10 cellular contexts compared by ENCODE assay signal in the genomic region with DNA sequence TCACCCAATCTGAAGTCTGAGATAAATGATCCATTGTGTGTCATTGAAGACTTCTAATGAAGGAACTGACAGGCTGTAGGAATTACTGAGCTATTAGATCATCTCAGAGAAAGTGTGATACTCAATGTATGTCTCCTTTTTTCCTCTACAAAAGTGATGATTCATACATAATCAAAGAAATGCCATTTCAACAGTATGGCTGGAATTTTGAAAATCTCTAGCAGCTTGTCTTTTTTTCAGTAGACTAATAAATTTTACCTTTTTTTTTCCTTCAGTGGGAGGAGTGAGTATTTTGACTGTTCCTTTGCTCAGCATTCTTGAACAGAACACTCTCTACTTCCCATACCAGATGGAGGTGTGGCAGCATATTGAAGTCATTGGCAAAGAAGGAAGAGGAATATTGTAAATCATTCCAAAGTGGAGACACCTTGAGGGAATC.
DNase-seq lines count a peak whose midpoint lies in the region; ATAC-seq, FAIRE-seq and TF ChIP-seq lines count a peak whose summit lies in the region.
"Had no signal": no experiment of that assay in that cellular context is flagged by ENCODE, and none has a peak within 500 bp of the region (broad histone marks: within the 10 kb centered on the region; RNA-seq: fewer than 3 reads in every experiment).

No MANE protein-coding gene starts in this region.

- H3K9me3 ChIP-seq in keratinocyte (ENCODE audit: control insufficient read depth, low read depth, low read length) = no peaks in the 10 kb centered on the region
- H3K9me3 ChIP-seq: suprapubic skin had no signal

- no peak overlapping the region for H3K4me3 ChIP-seq in HFF-Myc (replicated peaks; ENCODE audit: low read depth, low read length)
- H3K4me3 ChIP-seq in keratinocyte (ENCODE audit: control insufficient read depth in 2 of 3, extremely low read depth in 1 of 3, insufficient read depth in 2 of 3, low read depth in 1 of 3, low read length in 3 of 3) = peak overlapping the region in 1 of 3 experiments; percentile 19
- H3K4me3 ChIP-seq: suprapubic skin had no signal

- H3K27ac ChIP-seq in keratinocyte (ENCODE audit: control insufficient read depth, insufficient read depth, low read length) = no peak overlapping the region
- H3K27ac ChIP-seq: suprapubic skin had no signal

- TF ChIP-seq CTCF in HFF-Myc (IDR thresholded peaks at IDR 0.05; ENCODE audit: low read depth, low read length, missing control alignments) (no peak), keratinocyte (optimal IDR thresholded peaks at IDR 0.05 in 1 of 3, IDR thresholded peaks at IDR 0.05 in 1 of 3, conservative IDR thresholded peaks at IDR 0.05 in 1 of 3; ENCODE audit: extremely low read depth in 1 of 3, insufficient read depth in 2 of 3, low read length in 3 of 3) (no peak)

- H3K9me1 ChIP-seq in keratinocyte (ENCODE audit: control insufficient read depth, extremely low read depth, insufficient read depth, low read length) = no peaks in the 10 kb centered on the region

- H3K4me1 ChIP-seq in keratinocyte (ENCODE audit: control insufficient read depth, extremely low read depth, insufficient read depth, low read length) = peaks cover 9% of the 10 kb centered on the region
- H3K4me1 ChIP-seq: suprapubic skin had no signal

- H4K20me1 ChIP-seq in keratinocyte (ENCODE audit: control insufficient read depth, extremely low read depth, insufficient read depth, low read length) = no peaks in the 10 kb centered on the region

- DNase-seq in HFF-Myc (ENCODE audit: extremely low read depth, low read depth) (peak; percentile 54), amniotic stem cell (lab: John Stamatoyannopoulos, UW) (peak; percentile 14), keratinocyte (ENCODE audit: low read depth, low spot score) (peak; percentile 66), OCI-M1 (lab: John Stamatoyannopoulos, UW) (no peak), SHP77 (lab: John Stamatoyannopoulos, UW) (no peak), NCI-H524 treated with DMSO at 0.1 percent for 48 hours (lab: John Stamatoyannopoulos, UW) (no peak), left cardiac atrium (no peak)
- DNase-seq: DMS53, right cardiac atrium had no signal

- H3K9ac ChIP-seq in keratinocyte (ENCODE audit: control insufficient read depth, extremely low read depth, insufficient read depth, low read length) = no peak overlapping the region

- dilution Hi-C loops in keratinocyte (cut with MboI; ENCODE audit: extremely low pct_ligation_motif_present, low sequenced_read_pairs) = no loop called here

- peak; percentile 65 for FAIRE-seq in keratinocyte (lab: Jason Lieb, UNC)

- peak overlapping the region; percentile 59 for H3K4me2 ChIP-seq in keratinocyte (ENCODE audit: control insufficient read depth, extremely low read depth, insufficient read depth, low read depth, low read length)

- H3K27me3 ChIP-seq in keratinocyte (ENCODE audit: control insufficient read depth, extremely low read depth, insufficient read depth, low read length) = no peaks in the 10 kb centered on the region
- H3K27me3 ChIP-seq: suprapubic skin had no signal

- intact Hi-C loops in left cardiac atrium (cut with DNase I) = no loop called here

- H3K36me3 ChIP-seq in keratinocyte (ENCODE audit: control insufficient read depth in 2 of 2, extremely low read depth in 1 of 2, insufficient read depth in 2 of 2, low read length in 2 of 2) = no peaks in the 10 kb centered on the region
- H3K36me3 ChIP-seq: suprapubic skin had no signal

- H3K79me2 ChIP-seq in keratinocyte (ENCODE audit: control insufficient read depth, insufficient read depth, low read length) = no peaks in the 10 kb centered on the region

- H2AFZ ChIP-seq in keratinocyte (ENCODE audit: control insufficient read depth, low read length) = peak overlapping the region; percentile 24

- no peak for ATAC-seq in left cardiac atrium
- ATAC-seq: right cardiac atrium had no signal

Comparison
In these comparisons a context has a peak if more than half of its experiments do, and no peak if none do; other contexts are left out.
1. DNase-seq: peak in HFF-Myc (single experiment), amniotic stem cell (single experiment) and keratinocyte (single experiment); none in OCI-M1 (single experiment), SHP77 (0 of 2), NCI-H524 treated with DMSO at 0.1 percent for 48 hours (single experiment) and left cardiac atrium (single experiment).